12 cellular contexts compared by ENCODE assay signal in genomic region chr22:37739000-37739399, GRCh38. TPM values are rescaled to one million over a fixed set of nuclear protein-coding genes. Genes with fewer than 3 reads are reported as not detected.
A peak's percentile ranks its signal among the peaks of the same experiment; 100 is the strongest.
DNase-seq lines count a peak whose midpoint lies in the region; ATAC-seq, FAIRE-seq and TF ChIP-seq lines count a peak whose summit lies in the region.
"Had no signal": no experiment of that assay in that cellular context is flagged by ENCODE, and none has a peak within 500 bp of the region (broad histone marks: within the 10 kb centered on the region; RNA-seq: fewer than 3 reads in every experiment).

No MANE protein-coding gene starts in this region.

- H3K27ac Mint-ChIP-seq in stimulated activated effector memory CD8-positive, alpha-beta T cell treated with anti-CD3 and anti-CD28 coated beads, Interleukin-12 subunit alpha, Interleukin-12 subunit beta, amount 100 ng/mL, for 72 hours = no peak overlapping the region

- peak overlapping the region in 10 of 12 donors; percentile 30 to 77 (median 60) for H3K27ac ChIP-seq in heart left ventricle
- H3K27ac ChIP-seq in pancreas = no peak overlapping the region
- H3K27ac ChIP-seq: epithelial cell of prostate had no signal

- H3K4me3 ChIP-seq in heart left ventricle (peak overlapping the region in 1 of 12 donors; percentile 20), pancreas (no peak overlapping the region)

- ATAC-seq in heart left ventricle = peak; percentile 63 to 77 (median 76)
- peak in 3 of 4 donors; percentile 5 to 19 (median 6) for ATAC-seq in pancreas
- ATAC-seq in stimulated activated effector memory CD8-positive, alpha-beta T cell treated with anti-CD3 and anti-CD28 coated beads, Interleukin-12 subunit alpha, Interleukin-12 subunit beta, amount 100 ng/mL, for 72 hours = no peak

- no peaks in the 10 kb centered on the region for H3K27me3 ChIP-seq in heart left ventricle
- no peaks in the 10 kb centered on the region for H3K27me3 ChIP-seq in pancreas

- DNase-seq in AG08395 (ENCODE audit: low spot score) (peak; percentile 44), SK-N-DZ (ENCODE audit: low spot score) (peak; percentile 47), heart left ventricle (peak; percentile 78 to 90 (median 85)), pancreas (no peak), SW480 (ENCODE audit: low spot score) (no peak), NCI-H446 (lab: John Stamatoyannopoulos, UW) (no peak)
- DNase-seq in stimulated activated effector memory CD8-positive, alpha-beta T cell treated with anti-CD3 and anti-CD28 coated beads, Interleukin-12 subunit alpha, Interleukin-12 subunit beta, amount 100 ng/mL, for 72 hours (ENCODE audit: low spot score in 2 of 2) = no peak
- DNase-seq in stimulated activated CD4-positive, alpha-beta T cell treated with anti-CD3 and anti-CD28 coated beads, Interleukin-4, amount 100 ng/mL, for 24 hours = no peak
- DNase-seq: activated CD8-positive, alpha-beta memory T cell treated with anti-CD3 and anti-CD28 coated beads, Interleukin-2, amount 50 U/mL, for 48 hours; amniotic stem cell; stimulated activated CD4-positive, alpha-beta T cell treated with anti-CD3 and anti-CD28 coated beads, Interleukin-4, amount 100 ng/mL, for 1 hour had no signal

- H3K9me3 ChIP-seq in heart left ventricle (no peaks in the 10 kb centered on the region), pancreas (no peaks in the 10 kb centered on the region)

- peaks cover 5% of the 10 kb centered on the region for H3K36me3 Mint-ChIP-seq in stimulated activated effector memory CD8-positive, alpha-beta T cell treated with anti-CD3 and anti-CD28 coated beads, Interleukin-12 subunit alpha, Interleukin-12 subunit beta, amount 100 ng/mL, for 72 hours

- H3K36me3 ChIP-seq in heart left ventricle = no peaks in the 10 kb centered on the region
- H3K36me3 ChIP-seq in pancreas = no peaks in the 10 kb centered on the region

- no peak for FAIRE-seq in pancreas (lab: Jason Lieb, UNC)

- TF ChIP-seq CTCF in heart left ventricle (IDR thresholded peaks at IDR 0.05) (no peak), pancreas (IDR thresholded peaks at IDR 0.05) (no peak)

- H3K9me3 Mint-ChIP-seq in stimulated activated effector memory CD8-positive, alpha-beta T cell treated with anti-CD3 and anti-CD28 coated beads, Interleukin-12 subunit alpha, Interleukin-12 subunit beta, amount 100 ng/mL, for 72 hours = no peaks in the 10 kb centered on the region

- peaks cover 9% of the 10 kb centered on the region for H3K4me1 Mint-ChIP-seq in stimulated activated effector memory CD8-positive, alpha-beta T cell treated with anti-CD3 and anti-CD28 coated beads, Interleukin-12 subunit alpha, Interleukin-12 subunit beta, amount 100 ng/mL, for 72 hours

- intact Hi-C loops in heart left ventricle (cut with DNase I) = loop anchor here in 1 of 10 donors (10.0 kb wide), 1 partner anchor 94 kb away; no protein-coding TSS in a partner anchor
- intact Hi-C loops in pancreas (cut with DNase I) = no loop called here

- no peak for TF ChIP-seq POLR2A in heart left ventricle (IDR thresholded peaks at IDR 0.05)

- WGBS in heart left ventricle, 4 donors = 39 to 60% (median 56%) methylated on average over 10 to 11 of the region's 11 CpGs
- 73 to 75% methylated on average over 11 of the region's 11 CpGs for WGBS in pancreas, 2 donors

- H3K4me1 ChIP-seq in heart left ventricle (peaks cover 0 to 52% (median 25%) of the 10 kb centered on the region in 12 donors), pancreas (peaks cover 0 to 6% (median 0%) of the 10 kb centered on the region in 3 donors)

- no peak overlapping the region for H3K4me3 Mint-ChIP-seq in stimulated activated effector memory CD8-positive, alpha-beta T cell treated with anti-CD3 and anti-CD28 coated beads, Interleukin-12 subunit alpha, Interleukin-12 subunit beta, amount 100 ng/mL, for 72 hours

RNA-seq across cellular contexts. Expression of gene TRIOBP, which starts 42.2 kb away (rescaled TPM):
- polyA plus RNA-seq in SK-N-DZ (2014; cell fraction: cytosol; rRNA removed) = 29.9 and 30.5 TPM in 2 replicates
- polyA plus RNA-seq in SK-N-DZ (2014; cell fraction: nucleus; rRNA removed) = 38.1 and 57.4 TPM in 2 replicates
- total RNA-seq in heart left ventricle (100 to 1,000 TPM in 4 of 9 donors, 10 to 100 TPM in 5; 67.9 to 147 (median 94.7) TPM), pancreas (10 to 100 TPM; 17.4 to 36.6 (median 26.0) TPM)
- polyA plus RNA-seq in heart left ventricle (100 to 1,000 TPM in 1 of 2 donors, 10 to 100 TPM in 1; 54.9 to 119 TPM), pancreas (10 to 100 TPM; 23.4 to 24.2 TPM)

RNA-seq across cellular contexts. Expression of gene NOL12, which starts 52.9 kb away (rescaled TPM):
- 66.1 and 69.1 TPM in 2 replicates for polyA plus RNA-seq in SK-N-DZ (2014; cell fraction: cytosol; rRNA removed)
- 81.1 and 85.1 TPM in 2 replicates for polyA plus RNA-seq in SK-N-DZ (2014; cell fraction: nucleus; rRNA removed)
- total RNA-seq in heart left ventricle (10 to 100 TPM in 8 of 9 donors, 1 to 10 TPM in 1; 8.0 to 16.3 (median 13.8) TPM), pancreas (10 to 100 TPM in 2 of 6 donors, 1 to 10 TPM in 4; 6.0 to 12.3 (median 8.5) TPM)
- polyA plus RNA-seq in heart left ventricle (10 to 100 TPM; 16.8 to 29.2 TPM), pancreas (10 to 100 TPM; 19.0 to 25.6 TPM)

Comparison
In these comparisons a context has a peak if more than half of its experiments do, and no peak if none do; other contexts are left out.
1. DNase-seq: peak in AG08395 (single experiment), SK-N-DZ (single experiment) and heart left ventricle (5 of 5); none in pancreas (0 of 6), SW480 (single experiment), stimulated activated effector memory CD8-positive, alpha-beta T cell treated with anti-CD3 and anti-CD28 coated beads, Interleukin-12 subunit alpha, Interleukin-12 subunit beta, amount 100 ng/mL, for 72 hours (0 of 2), NCI-H446 (0 of 2) and stimulated activated CD4-positive, alpha-beta T cell treated with anti-CD3 and anti-CD28 coated beads, Interleukin-4, amount 100 ng/mL, for 24 hours (single experiment).
2. H3K27ac ChIP-seq: peak in heart left ventricle (10 of 12); none in pancreas (0 of 4).